19 cellular contexts compared by ENCODE assay signal in the genomic region with DNA sequence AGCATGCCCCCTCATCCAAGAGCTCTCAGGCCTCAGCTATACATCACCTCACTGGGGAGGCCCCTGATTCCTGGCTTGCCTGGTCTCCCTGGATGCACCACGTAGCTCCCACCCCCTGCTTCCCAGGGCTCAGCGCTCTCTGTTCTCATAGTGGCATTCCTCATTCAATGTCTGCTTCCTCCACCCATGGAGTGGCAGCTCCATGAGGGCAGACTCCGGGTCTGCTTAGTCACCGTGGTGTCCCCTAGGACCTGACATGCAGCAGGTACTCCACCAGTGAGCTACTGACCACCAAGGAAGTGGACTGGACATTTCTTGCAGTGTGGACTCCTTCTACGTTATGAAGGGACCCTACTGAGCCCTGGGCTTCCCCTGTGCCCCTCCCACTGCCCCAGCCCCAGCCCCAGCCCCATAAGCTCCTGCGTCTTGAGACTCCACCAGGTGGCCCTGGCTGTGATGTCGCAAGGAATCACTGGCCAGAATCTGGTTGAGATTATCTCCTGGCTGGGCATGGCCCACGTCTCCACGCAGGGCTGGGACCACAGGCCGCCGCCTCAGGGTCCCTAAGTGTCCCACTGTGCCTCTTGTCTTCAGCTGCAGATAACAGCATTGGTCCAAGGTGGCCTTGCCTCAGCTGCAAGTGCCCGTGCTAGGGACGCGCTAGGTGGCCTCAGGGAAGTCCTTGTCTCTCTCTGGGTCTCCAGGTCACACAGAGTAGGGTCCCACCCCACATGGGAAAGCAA. TPM values are rescaled to one million over a fixed set of nuclear protein-coding genes. Genes with fewer than 3 reads are reported as not detected.
DNase-seq lines count a peak whose midpoint lies in the region; ATAC-seq and TF ChIP-seq lines count a peak whose summit lies in the region.
"Had no signal": no experiment of that assay in that cellular context is flagged by ENCODE, and none has a peak within 500 bp of the region (broad histone marks: within the 10 kb centered on the region; RNA-seq: fewer than 3 reads in every experiment).

No MANE protein-coding gene starts in this region.

- no peak overlapping the region for H3K4ac ChIP-seq in neuronal stem cell (ENCODE audit: low read length)

- H3K9me3 Mint-ChIP-seq in endodermal cell (peaks cover 3% of the 10 kb centered on the region), type B pancreatic cell (no peaks in the 10 kb centered on the region)
- H3K9me3 Mint-ChIP-seq: CD4-positive, alpha-beta T cell had no signal

- H3K27ac ChIP-seq in endodermal cell (ENCODE audit: low read depth, low read length), result no peak overlapping the region
- H3K27ac ChIP-seq in neuronal stem cell (replicated peaks; ENCODE audit: low read length), result no peak overlapping the region
- H3K27ac ChIP-seq: 22Rv1 had no signal

- H2BK5ac ChIP-seq in neuronal stem cell (ENCODE audit: low read length), result peak overlapping the region; percentile 29

- no peak overlapping the region for H2BK120ac ChIP-seq in neuronal stem cell (ENCODE audit: low read depth, low read length)

- H2BK12ac ChIP-seq in neuronal stem cell (ENCODE audit: low read length), result no peak overlapping the region

- no peak overlapping the region for H3K9ac ChIP-seq in endodermal cell (ENCODE audit: extremely low read depth, low read length, poor library complexity, severe bottlenecking)
- no peak overlapping the region for H3K9ac ChIP-seq in neuronal stem cell (ENCODE audit: low read depth, low read length, poor library complexity)

- H3K4me3 ChIP-seq in endodermal cell (ENCODE audit: low read length) (no peak overlapping the region), neuronal stem cell (ENCODE audit: low read length in 2 of 2) (no peak overlapping the region)

- peak overlapping the region; percentile 78 for H3K27ac Mint-ChIP-seq in endodermal cell
- peak overlapping the region; percentile 94 for H3K27ac Mint-ChIP-seq in type B pancreatic cell
- H3K27ac Mint-ChIP-seq: B cell; CD4-positive, alpha-beta T cell had no signal

- no peak for TF ChIP-seq CTCF in endodermal cell (conservative IDR thresholded peaks at IDR 0.05)
- no peak for TF ChIP-seq CTCF in type B pancreatic cell (conservative IDR thresholded peaks at IDR 0.05)

- no peak overlapping the region for H4K91ac ChIP-seq in neuronal stem cell (ENCODE audit: low read depth, low read length, poor library complexity)

- H4K8ac ChIP-seq in neuronal stem cell (ENCODE audit: low read depth, low read length), result no peak overlapping the region

- no peak overlapping the region for H3K14ac ChIP-seq in neuronal stem cell (ENCODE audit: low read length)

- H3K36me3 ChIP-seq in endodermal cell (ENCODE audit: control insufficient read depth, insufficient read depth, low read length), result no peaks in the 10 kb centered on the region
- no peaks in the 10 kb centered on the region for H3K36me3 ChIP-seq in neuronal stem cell (replicated peaks in 1 of 2; ENCODE audit: control insufficient read depth in 2 of 2, insufficient read depth in 2 of 2, low read length in 2 of 2)

- ATAC-seq in HG03280 (IDR thresholded peaks at IDR 0.05; ENCODE audit: unreplicated experiment), result no peak
- ATAC-seq in HG02938 (IDR thresholded peaks at IDR 0.05; ENCODE audit: unreplicated experiment), result no peak

- H3K4me2 ChIP-seq in neuronal stem cell (ENCODE audit: insufficient read depth, low read length, poor library complexity, severe bottlenecking), result no peak overlapping the region

- H3K9me3 ChIP-seq in endodermal cell (ENCODE audit: control insufficient read depth, low read length) (no peaks in the 10 kb centered on the region), neuronal stem cell (replicated peaks in 1 of 2; ENCODE audit: control insufficient read depth in 2 of 2, insufficient read depth in 1 of 2, low read depth in 1 of 2, low read length in 2 of 2) (no peaks in the 10 kb centered on the region)

- H3K36me3 Mint-ChIP-seq in endodermal cell (ENCODE audit: low read depth) (no peaks in the 10 kb centered on the region), type B pancreatic cell (no peaks in the 10 kb centered on the region)

- peak; percentile 14 for DNase-seq in NCI-H82 (lab: John Stamatoyannopoulos, UW)
- DNase-seq in NCI-H82 treated with DMSO at 0.1 percent for 48 hours (lab: John Stamatoyannopoulos, UW; ENCODE audit: unreplicated experiment), result no peak
- DNase-seq in endodermal cell, result peak; percentile 46
- no peak for DNase-seq in neuronal stem cell (ENCODE audit: low spot score)
- DNase-seq in type B pancreatic cell (ENCODE audit: extremely low spot score, unreplicated experiment), result no peak
- DNase-seq in AG08396 (ENCODE audit: low spot score), result no peak
- DNase-seq: CD4-positive, alpha-beta T cell; DMS153; GDM1; HCEC 1CT; KBM-7; NCI-H1105; NCI-H2081; NCI-H446 treated with DMSO at 0.1 percent for 48 hours; Right ventricle myocardium superior had no signal

- no peak overlapping the region for H3K4me3 Mint-ChIP-seq in endodermal cell
- peak overlapping the region; percentile 31 for H3K4me3 Mint-ChIP-seq in type B pancreatic cell
- H3K4me3 Mint-ChIP-seq: B cell; CD4-positive, alpha-beta T cell had no signal

- H3K27me3 ChIP-seq in endodermal cell (ENCODE audit: control insufficient read depth, insufficient read depth, low read length, poor library complexity, severe bottlenecking), result no peaks in the 10 kb centered on the region
- H3K27me3 ChIP-seq in neuronal stem cell (ENCODE audit: control insufficient read depth in 3 of 3, insufficient read depth in 3 of 3, low read depth in 1 of 3, low read length in 3 of 3), result peaks cover 0 to 30% (median 0%) of the 10 kb centered on the region in 3 experiments

- H3K79me1 ChIP-seq in neuronal stem cell (ENCODE audit: low read depth, low read length), result no peaks in the 10 kb centered on the region

- H3K27me3 Mint-ChIP-seq in endodermal cell (ENCODE audit: insufficient read depth) (no peaks in the 10 kb centered on the region), type B pancreatic cell (no peaks in the 10 kb centered on the region)

- peak overlapping the region; percentile 21 for H2AK5ac ChIP-seq in neuronal stem cell (ENCODE audit: low read depth, low read length)

- H3K4me1 Mint-ChIP-seq in endodermal cell (peaks cover 23% of the 10 kb centered on the region), type B pancreatic cell (ENCODE audit: unreplicated experiment) (peaks cover 27% of the 10 kb centered on the region)
- H3K4me1 Mint-ChIP-seq: B cell had no signal

- H2BK15ac ChIP-seq in neuronal stem cell (ENCODE audit: low read length), result peak overlapping the region; percentile 79

- H2AFZ ChIP-seq in neuronal stem cell (ENCODE audit: low read length), result no peak overlapping the region

- WGBS in endodermal cell (ENCODE audit: insufficient coverage in 1 of 2, insufficient read length in 1 of 2), 2 experiments, result 93 to 97% methylated on average over 6 to 14 of the region's 14 CpGs
- WGBS in neuronal stem cell (ENCODE audit: extremely low coverage in 2 of 2, insufficient read length in 2 of 2, insufficient replicate concordance in 1 of 2), 2 donors, result no CpG with 5 or more reads among the region's 14 CpGs

- H3K18ac ChIP-seq in neuronal stem cell (ENCODE audit: low read length), result peak overlapping the region; percentile 32

- peaks cover 12% of the 10 kb centered on the region for H3K4me1 ChIP-seq in endodermal cell (ENCODE audit: control insufficient read depth, insufficient read depth, low read length)
- peaks cover 0 to 7% of the 10 kb centered on the region in 2 donors for H3K4me1 ChIP-seq in neuronal stem cell (ENCODE audit: control insufficient read depth in 2 of 2, insufficient read depth in 1 of 2, low read depth in 1 of 2, low read length in 2 of 2)

- H3K23ac ChIP-seq in neuronal stem cell (ENCODE audit: low read depth, low read length, poor library complexity), result no peak overlapping the region

RNA-seq across cellular contexts. Expression of a gene that starts 26.7 kb away (rescaled TPM):
- total RNA-seq in endodermal cell (10 to 100 TPM; 14.9 to 15.1 TPM), type B pancreatic cell (ENCODE audit: low replicate concordance) (23.0 and 54.1 TPM in 2 replicates)
- polyA plus RNA-seq in endodermal cell (2013, experiment 1 of 2), result 11.9 TPM
- 8.9 TPM for polyA plus RNA-seq in endodermal cell (2013, experiment 2 of 2)
- 3.2 TPM for polyA plus RNA-seq in neuronal stem cell (2013, experiment 1 of 2)
- 3.2 TPM for polyA plus RNA-seq in neuronal stem cell (2013, experiment 2 of 2)

Comparison
In these comparisons a context has a peak if more than half of its experiments do, and no peak if none do; other contexts are left out.
1. DNase-seq: peak in NCI-H82 (single experiment) and endodermal cell (single experiment); none in NCI-H82 treated with DMSO at 0.1 percent for 48 hours (single experiment), neuronal stem cell (single experiment), type B pancreatic cell (single experiment) and AG08396 (single experiment).